Comparison of ENCODE assay signal across 8 cellular contexts in genomic region chr5:78294250-78295034, GRCh38. TPM values are rescaled to one million over a fixed set of nuclear protein-coding genes. Genes with fewer than 3 reads are reported as not detected.
DNase-seq lines count a peak whose midpoint lies in the region; ATAC-seq and TF ChIP-seq lines count a peak whose summit lies in the region.

Gene AP3B1 (minus strand): TSS chr5:78294698. CDS start chr5:78294579, 119 bp downstream.

- peak; percentile 91 for TF ChIP-seq POLR2A in GM19099 (IDR thresholded peaks at IDR 0.05; ENCODE audit: extremely low read depth, insufficient read length, low read depth)

- peak; percentile 85 for ATAC-seq in HG03432 (IDR thresholded peaks at IDR 0.05; ENCODE audit: unreplicated experiment)

- peak; percentile 100 for DNase-seq in AG20443 (ENCODE audit: low spot score)
- peak; percentile 91 for DNase-seq in NCI-H510A (lab: John Stamatoyannopoulos, UW)
- DNase-seq in activated CD4-positive, alpha-beta T cell treated with anti-CD3 and anti-CD28 coated beads for 1 hour: peak; percentile 97
- DNase-seq in cerebellum (ENCODE audit: low spot score): peak; percentile 95
- peak; percentile 100 for DNase-seq in islet precursor cell
- peak; percentile 92 to 97 (median 96) for DNase-seq in stimulated activated CD4-positive, alpha-beta T cell treated with anti-CD3 and anti-CD28 coated beads, Interleukin-12 subunit alpha, Interleukin-12 subunit beta, amount 100 ng/mL, for 48 hours (ENCODE audit: low read depth in 2 of 3, low spot score in 1 of 3)

RNA-seq across cellular contexts. Expression of gene AP3B1, which starts in this region (rescaled TPM):
- total RNA-seq in cerebellum: 35.0 TPM

Comparison
In these comparisons a context has a peak if more than half of its experiments do, and no peak if none do; other contexts are left out.
1. Peak in every context shown above with its lines: DNase-seq and ATAC-seq.